ENCODE assay signal across 1 cellular context in genomic region chr22:50242406-50242949, GRCh38.
TF ChIP-seq lines count a peak whose summit lies in the region.

No MANE protein-coding gene starts in this region.

TF ChIP-seq in IMR-90, 13 proteins besides CTCF, POLR2A, EP300 and RAD21:
- TF ChIP-seq USF2 (IDR thresholded peaks at IDR 0.05; ENCODE audit: low read depth, low read length) (no peak), RFX5 (IDR thresholded peaks at IDR 0.05; ENCODE audit: low read depth, low read length) (no peak), RCOR1 (IDR thresholded peaks at IDR 0.05; ENCODE audit: insufficient replicate concordance, low read length) (no peak), CHD1 (IDR thresholded peaks at IDR 0.05; ENCODE audit: low read depth, low read length) (no peak)
